ENCODE assay signal across 14 cellular contexts in genomic region chr7:149334219-149334618, GRCh38.
"Had no signal": no experiment of that assay in that cellular context is flagged by ENCODE, and none has a peak within 500 bp of the region (broad histone marks: within the 10 kb centered on the region; RNA-seq: fewer than 3 reads in every experiment).

No MANE protein-coding gene starts in this region.

- H3K4me3 Mint-ChIP-seq: activated CD4-positive, alpha-beta memory T cell treated with anti-CD3 and anti-CD28 coated beads for 36 hours; activated CD4-positive, alpha-beta T cell treated with anti-CD3 and anti-CD28 coated beads for 36 hours; activated CD8-positive, alpha-beta memory T cell treated with anti-CD3 and anti-CD28 coated beads, Interleukin-2, amount 10 ng/mL, durations not matched to agents 7 days and 5 days; activated naive CD4-positive, alpha-beta T cell treated with anti-CD3 and anti-CD28 coated beads, Interleukin-2, amount 10 ng/mL, durations not matched to agents 7 days and 5 days; neural progenitor cell; stimulated activated naive CD8-positive, alpha-beta T cell treated with anti-CD3 and anti-CD28 coated beads, Interleukin-15, amount 100 ng/mL, for 72 hours had no signal

- ATAC-seq: activated CD4-positive, alpha-beta T cell treated with anti-CD3 and anti-CD28 coated beads for 36 hours; activated CD8-positive, alpha-beta memory T cell treated with anti-CD3 and anti-CD28 coated beads, Interleukin-2, amount 10 ng/mL, durations not matched to agents 7 days and 5 days; sciatic nerve; stimulated activated naive CD8-positive, alpha-beta T cell treated with anti-CD3 and anti-CD28 coated beads, Interleukin-15, amount 100 ng/mL, for 72 hours had no signal

- DNase-seq: activated CD4-positive, alpha-beta memory T cell treated with anti-CD3 and anti-CD28 coated beads for 36 hours; activated CD4-positive, alpha-beta T cell treated with anti-CD3 and anti-CD28 coated beads for 36 hours; activated CD8-positive, alpha-beta memory T cell treated with anti-CD3 and anti-CD28 coated beads, Interleukin-2, amount 10 ng/mL, durations not matched to agents 7 days and 5 days; activated naive CD4-positive, alpha-beta T cell treated with anti-CD3 and anti-CD28 coated beads, Interleukin-2, amount 10 ng/mL, durations not matched to agents 7 days and 5 days; activated T-cell treated with anti-CD3 and anti-CD28 coated beads, Interleukin-2, amount 50 U/mL, for 1 hour; dorsolateral prefrontal cortex; erythroblast; islet precursor cell; midbrain; stimulated activated naive CD8-positive, alpha-beta T cell treated with anti-CD3 and anti-CD28 coated beads, Interleukin-15, amount 100 ng/mL, for 72 hours; upper lobe of left lung had no signal

- H3K36me3 Mint-ChIP-seq: activated CD4-positive, alpha-beta memory T cell treated with anti-CD3 and anti-CD28 coated beads for 36 hours; activated CD8-positive, alpha-beta memory T cell treated with anti-CD3 and anti-CD28 coated beads, Interleukin-2, amount 10 ng/mL, durations not matched to agents 7 days and 5 days; activated naive CD4-positive, alpha-beta T cell treated with anti-CD3 and anti-CD28 coated beads, Interleukin-2, amount 10 ng/mL, durations not matched to agents 7 days and 5 days; neural progenitor cell had no signal

- H3K27ac Mint-ChIP-seq: activated CD4-positive, alpha-beta memory T cell treated with anti-CD3 and anti-CD28 coated beads for 36 hours; activated CD4-positive, alpha-beta T cell treated with anti-CD3 and anti-CD28 coated beads for 36 hours; activated CD8-positive, alpha-beta memory T cell treated with anti-CD3 and anti-CD28 coated beads, Interleukin-2, amount 10 ng/mL, durations not matched to agents 7 days and 5 days; activated naive CD4-positive, alpha-beta T cell treated with anti-CD3 and anti-CD28 coated beads, Interleukin-2, amount 10 ng/mL, durations not matched to agents 7 days and 5 days; neural progenitor cell had no signal

- H3K4me1 Mint-ChIP-seq: activated CD4-positive, alpha-beta T cell treated with anti-CD3 and anti-CD28 coated beads for 36 hours; activated CD8-positive, alpha-beta memory T cell treated with anti-CD3 and anti-CD28 coated beads, Interleukin-2, amount 10 ng/mL, durations not matched to agents 7 days and 5 days; activated naive CD4-positive, alpha-beta T cell treated with anti-CD3 and anti-CD28 coated beads, Interleukin-2, amount 10 ng/mL, durations not matched to agents 7 days and 5 days; neural progenitor cell; stimulated activated naive CD8-positive, alpha-beta T cell treated with anti-CD3 and anti-CD28 coated beads, Interleukin-15, amount 100 ng/mL, for 72 hours had no signal

- H3K4me3 ChIP-seq: dorsolateral prefrontal cortex, hepatocyte, neural progenitor cell, upper lobe of left lung had no signal
